In the genomic region with DNA sequence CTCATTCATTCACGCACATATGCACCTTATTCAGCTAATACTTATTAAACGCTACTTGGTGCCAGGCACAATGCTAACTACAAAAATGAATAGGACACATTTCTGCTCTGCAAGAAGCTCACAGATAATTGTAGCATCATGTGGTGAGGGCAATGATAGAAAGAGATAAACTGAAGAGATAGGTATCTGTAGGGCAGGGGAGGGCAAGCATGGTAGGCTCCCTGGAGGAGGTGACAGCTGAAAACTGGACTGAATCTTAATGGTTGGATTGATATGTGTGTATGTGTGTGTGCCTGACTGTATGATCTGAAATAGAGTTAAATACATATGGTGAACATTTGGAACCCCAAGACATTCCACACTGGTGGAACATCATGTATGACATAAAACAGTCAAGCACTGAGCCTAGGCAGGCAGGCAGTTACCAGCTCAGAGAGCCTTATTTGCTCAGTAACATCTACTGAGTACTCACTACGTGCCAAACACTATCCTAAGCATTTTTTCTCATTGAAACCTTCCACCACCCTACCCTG, we compare ENCODE assay signal across 31 cellular contexts.
"Had no signal": no experiment of that assay in that cellular context is flagged by ENCODE, and none has a peak within 500 bp of the region (broad histone marks: within the 10 kb centered on the region; RNA-seq: fewer than 3 reads in every experiment).

No MANE protein-coding gene starts in this region.

- DNase-seq: natural killer cell; occipital lobe; ovary; posterior cingulate gyrus; psoas muscle; right cardiac atrium; spleen; stimulated activated CD4-positive, alpha-beta T cell treated with anti-CD3 and anti-CD28 coated beads, Interleukin-12 subunit alpha, Interleukin-12 subunit beta, amount 100 ng/mL, for 4 hours; stimulated activated CD4-positive, alpha-beta T cell treated with anti-CD3 and anti-CD28 coated beads, Interleukin-1b, Interleukin-23, amount 100 ng/mL, for 48 hours; stimulated activated CD4-positive, alpha-beta T cell treated with anti-CD3 and anti-CD28 coated beads, Interleukin-4, amount 100 ng/mL, for 1 hour; stimulated activated CD4-positive, alpha-beta T cell treated with anti-CD3 and anti-CD28 coated beads, Interleukin-4, amount 100 ng/mL, for 4 hours; stimulated activated CD8-positive, alpha-beta memory T cell treated with anti-CD3 and anti-CD28 coated beads, Interleukin-4, amount 100 ng/mL, for 48 hours; stimulated activated naive CD4-positive, alpha-beta T cell; stimulated activated naive CD8-positive, alpha-beta T cell treated with anti-CD3 and anti-CD28 coated beads, Interleukin-15, amount 100 ng/mL, for 72 hours; stimulated activated naive CD8-positive, alpha-beta T cell treated with anti-CD3 and anti-CD28 coated beads, Interleukin-15, Interleukin-2, amounts not matched to agents 100 U/mL and 50 U/mL, for 24 hours; substantia nigra; testis; tibial artery; transverse colon; upper lobe of right lung; uterus had no signal

- ATAC-seq: natural killer cell; psoas muscle; right cardiac atrium; sciatic nerve; stimulated activated memory B cell treated with anti-CD40 and anti-IgM and Interleukin-4, amounts not matched to agents 10 μg/mL and 1 μg/mL and 100 μg/mL, for 72 hours; stimulated activated naive CD8-positive, alpha-beta T cell treated with anti-CD3 and anti-CD28 coated beads, Interleukin-15, amount 100 ng/mL, for 72 hours; stimulated activated naive CD8-positive, alpha-beta T cell treated with anti-CD3 and anti-CD28 coated beads, Interleukin-15, Interleukin-2, amounts not matched to agents 100 U/mL and 50 U/mL, for 24 hours; upper lobe of right lung had no signal

- H3K4me2 ChIP-seq: neural progenitor cell, smooth muscle cell had no signal

- H3K79me2 ChIP-seq: parathyroid adenoma had no signal

- H2AFZ ChIP-seq: parathyroid adenoma had no signal

- H3K27ac ChIP-seq: neural progenitor cell, ovary, parathyroid adenoma, psoas muscle, skin epidermis, spleen, suprapubic skin, testis, tibial artery, transverse colon, upper lobe of right lung, uterus had no signal

- H3K36me3 ChIP-seq: neural progenitor cell, ovary, spleen, suprapubic skin, tibial artery, transverse colon, upper lobe of right lung, uterus had no signal

- H3K4me1 ChIP-seq: testis had no signal

- H3K36me3 Mint-ChIP-seq: natural killer cell; neural progenitor cell; stimulated activated memory B cell treated with anti-CD40 and anti-IgM and Interleukin-4, amounts not matched to agents 10 μg/mL and 1 μg/mL and 100 μg/mL, for 72 hours; type B pancreatic cell had no signal

- H3K27ac Mint-ChIP-seq: natural killer cell; neural progenitor cell; progenitor cell of endocrine pancreas; stimulated activated memory B cell treated with anti-CD40 and anti-IgM and Interleukin-4, amounts not matched to agents 10 μg/mL and 1 μg/mL and 100 μg/mL, for 72 hours; stimulated activated naive CD8-positive, alpha-beta T cell treated with anti-CD3 and anti-CD28 coated beads, Interleukin-15, amount 100 ng/mL, for 72 hours; type B pancreatic cell had no signal

- H3K4me3 ChIP-seq: neural progenitor cell, ovary, psoas muscle, skin epidermis, smooth muscle cell, spleen, suprapubic skin, testis, tibial artery, transverse colon, upper lobe of right lung, uterus had no signal

- H3K9me3 Mint-ChIP-seq: natural killer cell; nephron; neural progenitor cell; stimulated activated memory B cell treated with anti-CD40 and anti-IgM and Interleukin-4, amounts not matched to agents 10 μg/mL and 1 μg/mL and 100 μg/mL, for 72 hours; stimulated activated naive CD8-positive, alpha-beta T cell treated with anti-CD3 and anti-CD28 coated beads, Interleukin-15, amount 100 ng/mL, for 72 hours; type B pancreatic cell had no signal

- H3K9me3 ChIP-seq: ovary, psoas muscle, spleen, suprapubic skin, testis, tibial artery, transverse colon, upper lobe of right lung, uterus had no signal

- H3K4me3 Mint-ChIP-seq: natural killer cell; nephron; neural progenitor cell; stimulated activated memory B cell treated with anti-CD40 and anti-IgM and Interleukin-4, amounts not matched to agents 10 μg/mL and 1 μg/mL and 100 μg/mL, for 72 hours; stimulated activated naive CD8-positive, alpha-beta T cell treated with anti-CD3 and anti-CD28 coated beads, Interleukin-15, amount 100 ng/mL, for 72 hours; type B pancreatic cell had no signal

- H3K27me3 Mint-ChIP-seq: type B pancreatic cell had no signal

- H3K27me3 ChIP-seq: ovary, suprapubic skin, testis, tibial artery, transverse colon, upper lobe of right lung, uterus had no signal

- H3K9ac ChIP-seq: neural progenitor cell, parathyroid adenoma had no signal
